In genomic region chr2:145751155-145751554, GRCh38 we compare ENCODE assay signal across 2 cellular contexts.
TF ChIP-seq lines count a peak whose summit lies in the region.

No MANE protein-coding gene starts in this region.

TF ChIP-seq in HepG2, 621 proteins besides CTCF, POLR2A, EP300 and RAD21:
- no peak for TF ChIP-seq SP2 (CRISPR knock-in tag; IDR thresholded peaks at IDR 0.05)
- TF ChIP-seq, protein P1, sequence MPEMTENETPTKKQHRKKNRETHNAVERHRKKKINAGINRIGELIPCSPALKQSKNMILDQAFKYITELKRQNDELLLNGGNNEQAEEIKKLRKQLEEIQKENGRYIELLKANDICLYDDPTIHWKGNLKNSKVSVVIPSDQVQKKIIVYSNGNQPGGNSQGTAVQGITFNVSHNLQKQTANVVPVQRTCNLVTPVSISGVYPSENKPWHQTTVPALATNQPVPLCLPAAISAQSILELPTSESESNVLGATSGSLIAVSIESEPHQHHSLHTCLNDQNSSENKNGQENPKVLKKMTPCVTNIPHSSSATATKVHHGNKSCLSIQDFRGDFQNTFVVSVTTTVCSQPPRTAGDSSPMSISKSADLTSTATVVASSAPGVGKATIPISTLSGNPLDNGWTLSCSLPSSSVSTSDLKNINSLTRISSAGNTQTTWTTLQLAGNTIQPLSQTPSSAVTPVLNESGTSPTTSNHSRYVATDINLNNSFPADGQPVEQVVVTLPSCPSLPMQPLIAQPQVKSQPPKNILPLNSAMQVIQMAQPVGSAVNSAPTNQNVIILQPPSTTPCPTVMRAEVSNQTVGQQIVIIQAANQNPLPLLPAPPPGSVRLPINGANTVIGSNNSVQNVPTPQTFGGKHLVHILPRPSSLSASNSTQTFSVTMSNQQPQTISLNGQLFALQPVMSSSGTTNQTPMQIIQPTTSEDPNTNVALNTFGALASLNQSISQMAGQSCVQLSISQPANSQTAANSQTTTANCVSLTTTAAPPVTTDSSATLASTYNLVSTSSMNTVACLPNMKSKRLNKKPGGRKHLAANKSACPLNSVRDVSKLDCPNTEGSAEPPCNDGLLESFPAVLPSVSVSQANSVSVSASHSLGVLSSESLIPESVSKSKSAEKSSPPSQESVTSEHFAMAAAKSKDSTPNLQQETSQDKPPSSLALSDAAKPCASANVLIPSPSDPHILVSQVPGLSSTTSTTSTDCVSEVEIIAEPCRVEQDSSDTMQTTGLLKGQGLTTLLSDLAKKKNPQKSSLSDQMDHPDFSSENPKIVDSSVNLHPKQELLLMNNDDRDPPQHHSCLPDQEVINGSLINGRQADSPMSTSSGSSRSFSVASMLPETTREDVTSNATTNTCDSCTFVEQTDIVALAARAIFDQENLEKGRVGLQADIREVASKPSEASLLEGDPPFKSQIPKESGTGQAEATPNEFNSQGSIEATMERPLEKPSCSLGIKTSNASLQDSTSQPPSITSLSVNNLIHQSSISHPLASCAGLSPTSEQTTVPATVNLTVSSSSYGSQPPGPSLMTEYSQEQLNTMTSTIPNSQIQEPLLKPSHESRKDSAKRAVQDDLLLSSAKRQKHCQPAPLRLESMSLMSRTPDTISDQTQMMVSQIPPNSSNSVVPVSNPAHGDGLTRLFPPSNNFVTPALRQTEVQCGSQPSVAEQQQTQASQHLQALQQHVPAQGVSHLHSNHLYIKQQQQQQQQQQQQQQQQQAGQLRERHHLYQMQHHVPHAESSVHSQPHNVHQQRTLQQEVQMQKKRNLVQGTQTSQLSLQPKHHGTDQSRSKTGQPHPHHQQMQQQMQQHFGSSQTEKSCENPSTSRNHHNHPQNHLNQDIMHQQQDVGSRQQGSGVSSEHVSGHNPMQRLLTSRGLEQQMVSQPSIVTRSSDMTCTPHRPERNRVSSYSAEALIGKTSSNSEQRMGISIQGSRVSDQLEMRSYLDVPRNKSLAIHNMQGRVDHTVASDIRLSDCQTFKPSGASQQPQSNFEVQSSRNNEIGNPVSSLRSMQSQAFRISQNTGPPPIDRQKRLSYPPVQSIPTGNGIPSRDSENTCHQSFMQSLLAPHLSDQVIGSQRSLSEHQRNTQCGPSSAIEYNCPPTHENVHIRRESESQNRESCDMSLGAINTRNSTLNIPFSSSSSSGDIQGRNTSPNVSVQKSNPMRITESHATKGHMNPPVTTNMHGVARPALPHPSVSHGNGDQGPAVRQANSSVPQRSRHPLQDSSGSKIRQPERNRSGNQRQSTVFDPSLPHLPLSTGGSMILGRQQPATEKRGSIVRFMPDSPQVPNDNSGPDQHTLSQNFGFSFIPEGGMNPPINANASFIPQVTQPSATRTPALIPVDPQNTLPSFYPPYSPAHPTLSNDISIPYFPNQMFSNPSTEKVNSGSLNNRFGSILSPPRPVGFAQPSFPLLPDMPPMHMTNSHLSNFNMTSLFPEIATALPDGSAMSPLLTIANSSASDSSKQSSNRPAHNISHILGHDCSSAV (CRISPR knock-in tag; IDR thresholded peaks at IDR 0.05; ENCODE audit: borderline replicate concordance), result no peak
- no peak for TF ChIP-seq ZNF3 (CRISPR knock-in tag; IDR thresholded peaks at IDR 0.05)
- no peak for TF ChIP-seq ZNF7 (CRISPR knock-in tag; IDR thresholded peaks at IDR 0.05)
- TF ChIP-seq, protein P2, sequence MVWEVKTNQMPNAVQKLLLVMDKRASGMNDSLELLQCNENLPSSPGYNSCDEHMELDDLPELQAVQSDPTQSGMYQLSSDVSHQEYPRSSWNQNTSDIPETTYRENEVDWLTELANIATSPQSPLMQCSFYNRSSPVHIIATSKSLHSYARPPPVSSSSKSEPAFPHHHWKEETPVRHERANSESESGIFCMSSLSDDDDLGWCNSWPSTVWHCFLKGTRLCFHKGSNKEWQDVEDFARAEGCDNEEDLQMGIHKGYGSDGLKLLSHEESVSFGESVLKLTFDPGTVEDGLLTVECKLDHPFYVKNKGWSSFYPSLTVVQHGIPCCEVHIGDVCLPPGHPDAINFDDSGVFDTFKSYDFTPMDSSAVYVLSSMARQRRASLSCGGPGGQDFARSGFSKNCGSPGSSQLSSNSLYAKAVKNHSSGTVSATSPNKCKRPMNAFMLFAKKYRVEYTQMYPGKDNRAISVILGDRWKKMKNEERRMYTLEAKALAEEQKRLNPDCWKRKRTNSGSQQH (CRISPR knock-in tag; IDR thresholded peaks at IDR 0.05; ENCODE audit: low read depth), result no peak
- no peak for TF ChIP-seq ARNTL (CRISPR knock-in tag; IDR thresholded peaks at IDR 0.05)
- TF ChIP-seq ZNF350 (CRISPR knock-in tag; IDR thresholded peaks at IDR 0.05; ENCODE audit: borderline replicate concordance, low read depth), result no peak
- TF ChIP-seq ZNF101 (CRISPR knock-in tag; IDR thresholded peaks at IDR 0.05; ENCODE audit: borderline replicate concordance, low read depth), result no peak
- no peak for TF ChIP-seq ZNF451 (CRISPR knock-in tag; IDR thresholded peaks at IDR 0.05)
- no peak for TF ChIP-seq KLF9 (CRISPR knock-in tag; IDR thresholded peaks at IDR 0.05; ENCODE audit: low read depth)
- no peak for TF ChIP-seq RBM22 (optimal IDR thresholded peaks at IDR 0.05; ENCODE audit: low read length)
- TF ChIP-seq NR2F1 (CRISPR knock-in tag; IDR thresholded peaks at IDR 0.05), result no peak
- no peak for TF ChIP-seq SRSF9 (IDR thresholded peaks at IDR 0.05; ENCODE audit: borderline replicate concordance, insufficient read depth, low read depth, low read length, poor library complexity, severe bottlenecking)
- TF ChIP-seq TMF1 (CRISPR knock-in tag; IDR thresholded peaks at IDR 0.05; ENCODE audit: low read depth), result no peak
- no peak for TF ChIP-seq ARNT2 (CRISPR knock-in tag; IDR thresholded peaks at IDR 0.05; ENCODE audit: low read depth)
- no peak for TF ChIP-seq REXO4 (CRISPR knock-in tag; IDR thresholded peaks at IDR 0.05; ENCODE audit: borderline replicate concordance)
- TF ChIP-seq ZSCAN12 (CRISPR knock-in tag; IDR thresholded peaks at IDR 0.05), result no peak
- TF ChIP-seq MIER2 (CRISPR knock-in tag; IDR thresholded peaks at IDR 0.05), result no peak

TF ChIP-seq in GM12878, 131 proteins besides CTCF, POLR2A, EP300 and RAD21 (continued from another document):
- TF ChIP-seq ETV6 (conservative IDR thresholded peaks at IDR 0.05 in 1 of 2, IDR thresholded peaks at IDR 0.05 in 1 of 2; ENCODE audit: borderline replicate concordance in 1 of 2, low read depth in 1 of 2) (no peak), FOS (IDR thresholded peaks at IDR 0.05; ENCODE audit: borderline replicate concordance, extremely low read depth, insufficient read length) (no peak), RAD51 (IDR thresholded peaks at IDR 0.05) (no peak), SMC3 (IDR thresholded peaks at IDR 0.05; ENCODE audit: borderline replicate concordance, low read length) (no peak), TCF7 (IDR thresholded peaks at IDR 0.05; ENCODE audit: borderline replicate concordance) (no peak), PML (IDR thresholded peaks at IDR 0.05; ENCODE audit: low read length) (no peak), HDAC6 (IDR thresholded peaks at IDR 0.05; ENCODE audit: unreplicated experiment) (no peak), JUNB (IDR thresholded peaks at IDR 0.05) (no peak)
